8 cellular contexts compared by ENCODE assay signal in genomic region chr7:35037526-35038339, GRCh38. TPM values are rescaled to one million over a fixed set of nuclear protein-coding genes. Genes with fewer than 3 reads are reported as not detected.
DNase-seq lines count a peak whose midpoint lies in the region; ATAC-seq and TF ChIP-seq lines count a peak whose summit lies in the region.

No MANE protein-coding gene starts in this region.

- no peaks in the 10 kb centered on the region for H3K27me3 Mint-ChIP-seq in progenitor cell of endocrine pancreas

- H3K36me3 ChIP-seq in adrenal gland (replicated peaks in 1 of 2) (no peaks in the 10 kb centered on the region), heart right ventricle (no peaks in the 10 kb centered on the region)

- H3K27me3 ChIP-seq in adrenal gland, result no peaks in the 10 kb centered on the region
- H3K27me3 ChIP-seq in heart right ventricle, result no peaks in the 10 kb centered on the region

- H3K36me3 Mint-ChIP-seq in progenitor cell of endocrine pancreas (ENCODE audit: insufficient read depth), result no peaks in the 10 kb centered on the region

- no peak for TF ChIP-seq POLR2A in adrenal gland (IDR thresholded peaks at IDR 0.05)

- DNase-seq in NCI-H1417 (lab: John Stamatoyannopoulos, UW) (peak; percentile 91 to 98 (median 96)), SW 1271 (lab: John Stamatoyannopoulos, UW) (peak; percentile 51 to 80), adrenal gland (peak; percentile 94 to 98 (median 95)), heart right ventricle (peak; percentile 91 to 96), progenitor cell of endocrine pancreas (ENCODE audit: low spot score, unreplicated experiment) (peak; percentile 92), ureter (ENCODE audit: low spot score) (peak; percentile 92)

- ATAC-seq in HG02763 (IDR thresholded peaks at IDR 0.05; ENCODE audit: unreplicated experiment) (peak; percentile 84), heart right ventricle (peak; percentile 85 to 94 (median 90))

- TF ChIP-seq CTCF in GM12875 (IDR thresholded peaks at IDR 0.05; ENCODE audit: borderline replicate concordance, insufficient read depth, low read depth, low read length) (peak; percentile 93), adrenal gland (IDR thresholded peaks at IDR 0.05) (peak; percentile 54 to 83 (median 78)), heart right ventricle (IDR thresholded peaks at IDR 0.05) (peak; percentile 73 to 97 (median 83)), progenitor cell of endocrine pancreas (IDR thresholded peaks at IDR 0.05; ENCODE audit: unreplicated experiment) (peak; percentile 89)

- peak overlapping the region; percentile 90 for H3K27ac Mint-ChIP-seq in progenitor cell of endocrine pancreas

- H3K27ac ChIP-seq in adrenal gland (peak overlapping the region; percentile 65 to 91 (median 90)), heart right ventricle (peak overlapping the region; percentile 70 to 93 (median 89))

- H3K4me1 Mint-ChIP-seq in progenitor cell of endocrine pancreas (ENCODE audit: low read depth), result peaks cover 25% of the 10 kb centered on the region

- H3K9me3 ChIP-seq in adrenal gland (replicated peaks in 1 of 3) (no peaks in the 10 kb centered on the region), heart right ventricle (no peaks in the 10 kb centered on the region)

- peak overlapping the region; percentile 62 for H3K4me3 ChIP-seq in GM12875 (ENCODE audit: low read depth, low read length)
- H3K4me3 ChIP-seq in adrenal gland, result peak overlapping the region; percentile 27 to 87 (median 78)
- H3K4me3 ChIP-seq in heart right ventricle, result peak overlapping the region; percentile 23 to 86 (median 68)

- intact Hi-C loops in adrenal gland (cut with DNase I), result loop anchor here in 1 of 2 donors (10.0 kb wide), 1 partner anchor 213 kb away; no protein-coding TSS in a partner anchor
- intact Hi-C loops in heart right ventricle (cut with DNase I), result loop anchor here in 7 of 10 donors (2.0 to 10.0 kb wide), 5 partner anchors 213 to 363 kb away; no protein-coding TSS in a partner anchor

- H3K4me1 ChIP-seq in adrenal gland (replicated peaks in 1 of 2) (peaks cover 17 to 18% of the 10 kb centered on the region in 2 donors), heart right ventricle (peaks cover 0 to 34% (median 24%) of the 10 kb centered on the region in 9 donors)

- H3K9me3 Mint-ChIP-seq in progenitor cell of endocrine pancreas (ENCODE audit: low read depth), result no peaks in the 10 kb centered on the region

- H3K4me3 Mint-ChIP-seq in progenitor cell of endocrine pancreas (ENCODE audit: low read depth), result peak overlapping the region; percentile 84

- WGBS in adrenal gland, 4 donors, result 0 to 1% (median 0%) methylated on average over 6 to 100 of the region's 100 CpGs
- WGBS in heart right ventricle, 2 donors, result 0 to 1% methylated on average over 80 to 100 of the region's 100 CpGs

RNA-seq across cellular contexts. Expression of gene DPY19L1, which starts 0.4 kb away (rescaled TPM):
- total RNA-seq in adrenal gland (100 to 1,000 TPM in 1 of 8 donors, 10 to 100 TPM in 7; 15.8 to 119 (median 26.7) TPM), heart right ventricle (10 to 100 TPM; 19.8 to 28.0 (median 22.4) TPM), progenitor cell of endocrine pancreas (31.6 and 34.0 TPM in 2 replicates), ureter (18.4 TPM)
- polyA plus RNA-seq in adrenal gland (10 to 100 TPM in 1 of 3 donors, 1 to 10 TPM in 2; 4.9 to 25.8 (median 7.2) TPM), heart right ventricle (10 to 100 TPM in 1 of 2 donors, 1 to 10 TPM in 1; 8.9 to 12.7 TPM)

Comparison
In these comparisons a context has a peak if more than half of its experiments do, and no peak if none do; other contexts are left out.
1. Peak in every context shown above with its lines: DNase-seq, ATAC-seq, H3K4me3 ChIP-seq and H3K27ac ChIP-seq.